15 cellular contexts compared by ENCODE assay signal in genomic region chr13:33828431-33829129, GRCh38. TPM values are rescaled to one million over a fixed set of nuclear protein-coding genes. Genes with fewer than 3 reads are reported as not detected.
DNase-seq lines count a peak whose midpoint lies in the region; ATAC-seq and TF ChIP-seq lines count a peak whose summit lies in the region.
"Had no signal": no experiment of that assay in that cellular context is flagged by ENCODE, and none has a peak within 500 bp of the region (broad histone marks: within the 10 kb centered on the region; RNA-seq: fewer than 3 reads in every experiment).

No MANE protein-coding gene starts in this region.

- H3K27me3 Mint-ChIP-seq in activated CD4-positive, alpha-beta memory T cell treated with anti-CD3 and anti-CD28 coated beads, Interleukin-2, amount 10 ng/mL, durations not matched to agents 7 days and 5 days: no peaks in the 10 kb centered on the region
- H3K27me3 Mint-ChIP-seq in activated CD4-positive, alpha-beta memory T cell treated with anti-CD3 and anti-CD28 coated beads for 36 hours: no peaks in the 10 kb centered on the region
- H3K27me3 Mint-ChIP-seq in activated T-helper 1 cell treated with anti-CD3 and anti-CD28 coated beads, Interleukin-12 subunit alpha, Interleukin-12 subunit beta, Interleukin-2, Interleukin-4 antibody, amounts not matched to agents 30 ng/mL and 10 ng/mL and 1 ng/mL, durations not matched to agents 14 hours and 24 hours and 36 hours (ENCODE audit: insufficient read depth): no peaks in the 10 kb centered on the region

- no peaks in the 10 kb centered on the region for H4K20me1 ChIP-seq in osteoblast (ENCODE audit: insufficient read depth, low read length)

- H3K4me1 Mint-ChIP-seq in activated CD4-positive, alpha-beta memory T cell treated with anti-CD3 and anti-CD28 coated beads, Interleukin-2, amount 10 ng/mL, durations not matched to agents 7 days and 5 days: peaks cover 10% of the 10 kb centered on the region
- peaks cover 8% of the 10 kb centered on the region for H3K4me1 Mint-ChIP-seq in activated CD4-positive, alpha-beta memory T cell treated with anti-CD3 and anti-CD28 coated beads for 36 hours (ENCODE audit: low read depth)
- peaks cover 31% of the 10 kb centered on the region for H3K4me1 Mint-ChIP-seq in activated T-helper 1 cell treated with anti-CD3 and anti-CD28 coated beads, Interleukin-12 subunit alpha, Interleukin-12 subunit beta, Interleukin-2, Interleukin-4 antibody, amounts not matched to agents 30 ng/mL and 10 ng/mL and 1 ng/mL, durations not matched to agents 14 hours and 24 hours and 36 hours (ENCODE audit: low read depth)

- no peaks in the 10 kb centered on the region for H3K79me2 ChIP-seq in osteoblast (ENCODE audit: insufficient read depth, low read length)

- H3K9me3 Mint-ChIP-seq in activated CD4-positive, alpha-beta memory T cell treated with anti-CD3 and anti-CD28 coated beads, Interleukin-2, amount 10 ng/mL, durations not matched to agents 7 days and 5 days: no peaks in the 10 kb centered on the region
- H3K9me3 Mint-ChIP-seq in activated CD4-positive, alpha-beta memory T cell treated with anti-CD3 and anti-CD28 coated beads for 36 hours: no peaks in the 10 kb centered on the region
- no peaks in the 10 kb centered on the region for H3K9me3 Mint-ChIP-seq in activated T-helper 1 cell treated with anti-CD3 and anti-CD28 coated beads, Interleukin-12 subunit alpha, Interleukin-12 subunit beta, Interleukin-2, Interleukin-4 antibody, amounts not matched to agents 30 ng/mL and 10 ng/mL and 1 ng/mL, durations not matched to agents 14 hours and 24 hours and 36 hours

- H3K4me2 ChIP-seq in osteoblast (ENCODE audit: insufficient read depth, low read length): no peak overlapping the region

- peaks cover 62% of the 10 kb centered on the region for H3K36me3 Mint-ChIP-seq in activated CD4-positive, alpha-beta memory T cell treated with anti-CD3 and anti-CD28 coated beads, Interleukin-2, amount 10 ng/mL, durations not matched to agents 7 days and 5 days (ENCODE audit: low read depth)
- H3K36me3 Mint-ChIP-seq in activated CD4-positive, alpha-beta memory T cell treated with anti-CD3 and anti-CD28 coated beads for 36 hours: peaks cover 49% of the 10 kb centered on the region
- peaks cover 45% of the 10 kb centered on the region for H3K36me3 Mint-ChIP-seq in activated T-helper 1 cell treated with anti-CD3 and anti-CD28 coated beads, Interleukin-12 subunit alpha, Interleukin-12 subunit beta, Interleukin-2, Interleukin-4 antibody, amounts not matched to agents 30 ng/mL and 10 ng/mL and 1 ng/mL, durations not matched to agents 14 hours and 24 hours and 36 hours (ENCODE audit: low read depth)

- CTCF ChIA-PET in activated CD4-positive, alpha-beta memory T cell treated with anti-CD3 and anti-CD28 coated beads, Interleukin-2, amount 10 ng/mL, durations not matched to agents 7 days and 5 days (lab: Charles Lee): no interaction called here
- CTCF ChIA-PET in activated CD4-positive, alpha-beta memory T cell treated with anti-CD3 and anti-CD28 coated beads for 36 hours (lab: Charles Lee): interaction anchor here (0.6 kb wide), 1 partner anchor 672 kb away, joined by 4 read pairs; no protein-coding TSS in a partner anchor

- H3K27ac Mint-ChIP-seq in activated CD4-positive, alpha-beta memory T cell treated with anti-CD3 and anti-CD28 coated beads, Interleukin-2, amount 10 ng/mL, durations not matched to agents 7 days and 5 days: peak overlapping the region; percentile 31
- no peak overlapping the region for H3K27ac Mint-ChIP-seq in activated CD4-positive, alpha-beta memory T cell treated with anti-CD3 and anti-CD28 coated beads for 36 hours
- peak overlapping the region; percentile 80 for H3K27ac Mint-ChIP-seq in activated T-helper 1 cell treated with anti-CD3 and anti-CD28 coated beads, Interleukin-12 subunit alpha, Interleukin-12 subunit beta, Interleukin-2, Interleukin-4 antibody, amounts not matched to agents 30 ng/mL and 10 ng/mL and 1 ng/mL, durations not matched to agents 14 hours and 24 hours and 36 hours

- H2AFZ ChIP-seq in osteoblast (ENCODE audit: low read length): peak overlapping the region; percentile 60

- H3K27ac ChIP-seq in osteoblast (ENCODE audit: low read depth, low read length): peak overlapping the region; percentile 24
- H3K27ac ChIP-seq: SJSA1 had no signal

- no peak overlapping the region for H3K4me3 Mint-ChIP-seq in activated CD4-positive, alpha-beta memory T cell treated with anti-CD3 and anti-CD28 coated beads, Interleukin-2, amount 10 ng/mL, durations not matched to agents 7 days and 5 days
- no peak overlapping the region for H3K4me3 Mint-ChIP-seq in activated CD4-positive, alpha-beta memory T cell treated with anti-CD3 and anti-CD28 coated beads for 36 hours
- no peak overlapping the region for H3K4me3 Mint-ChIP-seq in activated T-helper 1 cell treated with anti-CD3 and anti-CD28 coated beads, Interleukin-12 subunit alpha, Interleukin-12 subunit beta, Interleukin-2, Interleukin-4 antibody, amounts not matched to agents 30 ng/mL and 10 ng/mL and 1 ng/mL, durations not matched to agents 14 hours and 24 hours and 36 hours

- H3K36me3 ChIP-seq in osteoblast (ENCODE audit: insufficient read depth, low read length): peaks cover 3% of the 10 kb centered on the region

- no peaks in the 10 kb centered on the region for H3K4me1 ChIP-seq in osteoblast (ENCODE audit: insufficient read depth, low read length)
- H3K4me1 ChIP-seq: SJSA1 had no signal

- no peaks in the 10 kb centered on the region for H3K27me3 ChIP-seq in osteoblast (ENCODE audit: insufficient read depth, low read length)
- H3K27me3 ChIP-seq: SJSA1 had no signal

- H3K4me3 ChIP-seq in osteoblast (ENCODE audit: insufficient read depth, low read length): no peak overlapping the region
- H3K4me3 ChIP-seq: SJSA1 had no signal

- no peak for TF ChIP-seq CTCF in osteoblast (IDR thresholded peaks at IDR 0.05; ENCODE audit: extremely low read depth, low read depth, low read length)

- intact Hi-C loops in activated CD4-positive, alpha-beta memory T cell treated with anti-CD3 and anti-CD28 coated beads for 36 hours (cut with micrococcal nuclease): no loop called here
- intact Hi-C loops in activated T-helper 1 cell treated with anti-CD3 and anti-CD28 coated beads, Interleukin-12 subunit alpha, Interleukin-12 subunit beta, Interleukin-2, Interleukin-4 antibody, amounts not matched to agents 30 ng/mL and 10 ng/mL and 1 ng/mL, durations not matched to agents 14 hours and 24 hours and 36 hours (cut with micrococcal nuclease): loop anchor here (10.0 kb wide), 4 partner anchors 924 to 1794 kb away; partner anchors contain the start of genes BRCA2, FRY, NBEA and ZAR1L

- POLR2A ChIA-PET in activated CD4-positive, alpha-beta memory T cell treated with anti-CD3 and anti-CD28 coated beads, Interleukin-2, amount 10 ng/mL, durations not matched to agents 7 days and 5 days (lab: Charles Lee): interaction anchor here (2.0 kb wide), 1 partner anchor 10 kb away, joined by 8 read pairs; the partner anchor contains the start of gene RFC3
- POLR2A ChIA-PET in activated CD4-positive, alpha-beta memory T cell treated with anti-CD3 and anti-CD28 coated beads for 36 hours (lab: Charles Lee): interaction anchor here (1.8 kb wide), 1 partner anchor 11 kb away, joined by 7 read pairs; the partner anchor contains the start of gene RFC3

- H3K9me3 ChIP-seq in osteoblast (ENCODE audit: low read depth, low read length): no peaks in the 10 kb centered on the region
- H3K9me3 ChIP-seq: SJSA1 had no signal

- peak; percentile 62 for ATAC-seq in HG02884 (IDR thresholded peaks at IDR 0.05; ENCODE audit: unreplicated experiment)
- ATAC-seq in GM21381 (IDR thresholded peaks at IDR 0.05; ENCODE audit: unreplicated experiment): no peak
- ATAC-seq in GM21367 (IDR thresholded peaks at IDR 0.05; ENCODE audit: unreplicated experiment): no peak
- ATAC-seq: PC-3 had no signal

- DNase-seq in activated CD4-positive, alpha-beta memory T cell treated with anti-CD3 and anti-CD28 coated beads, Interleukin-2, amount 10 ng/mL, durations not matched to agents 7 days and 5 days: no peak
- DNase-seq in activated CD4-positive, alpha-beta memory T cell treated with anti-CD3 and anti-CD28 coated beads for 36 hours: no peak
- DNase-seq in activated T-helper 1 cell treated with anti-CD3 and anti-CD28 coated beads, Interleukin-12 subunit alpha, Interleukin-12 subunit beta, Interleukin-2, Interleukin-4 antibody, amounts not matched to agents 30 ng/mL and 10 ng/mL and 1 ng/mL, durations not matched to agents 14 hours and 24 hours and 36 hours (ENCODE audit: low spot score): no peak
- DNase-seq in osteoblast (ENCODE audit: insufficient read length, low spot score, missing footprints): no peak
- DNase-seq in MV-4-11 (lab: John Stamatoyannopoulos, UW): no peak
- DNase-seq: DMS79, KG1, NCI-H1105, NCI-H1694 treated with DMSO at 0.1 percent for 48 hours, NCI-H69, PC-3 had no signal

RNA-seq across cellular contexts. Expression of gene RFC3, which starts 10.6 kb away (rescaled TPM):
- total RNA-seq in activated CD4-positive, alpha-beta memory T cell treated with anti-CD3 and anti-CD28 coated beads, Interleukin-2, amount 10 ng/mL, durations not matched to agents 7 days and 5 days: 10 to 100 TPM; 34.9 to 35.2 TPM
- 10 to 100 TPM; 52.4 to 53.9 TPM for total RNA-seq in activated CD4-positive, alpha-beta memory T cell treated with anti-CD3 and anti-CD28 coated beads for 36 hours
- total RNA-seq in activated T-helper 1 cell treated with anti-CD3 and anti-CD28 coated beads, Interleukin-12 subunit alpha, Interleukin-12 subunit beta, Interleukin-2, Interleukin-4 antibody, amounts not matched to agents 30 ng/mL and 10 ng/mL and 1 ng/mL, durations not matched to agents 14 hours and 24 hours and 36 hours: 74.7 and 78.0 TPM in 2 replicates
- 5.3 and 5.4 TPM in 2 replicates for total RNA-seq in osteoblast
